Comparison of ENCODE assay signal across 19 cellular contexts in the genomic region with DNA sequence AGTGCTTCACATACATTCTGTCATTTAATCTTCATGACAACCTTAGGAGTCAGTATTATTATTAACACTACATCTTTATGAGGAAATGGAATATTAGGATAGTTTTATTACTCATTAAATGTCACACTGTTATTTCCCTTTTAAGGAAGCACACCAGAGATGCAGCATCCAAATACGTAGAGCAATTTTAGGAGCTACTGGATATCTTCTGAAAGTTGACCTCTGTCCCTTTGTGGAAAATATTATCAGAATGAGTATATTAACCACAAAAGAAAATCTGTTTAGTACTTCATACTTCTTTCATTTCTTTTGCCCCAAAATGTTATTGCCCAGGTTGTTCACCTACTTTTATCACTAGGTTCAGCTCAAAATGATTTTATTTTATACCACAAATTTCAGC.
DNase-seq lines count a peak whose midpoint lies in the region; ATAC-seq and TF ChIP-seq lines count a peak whose summit lies in the region.
"Had no signal": no experiment of that assay in that cellular context is flagged by ENCODE, and none has a peak within 500 bp of the region (broad histone marks: within the 10 kb centered on the region; RNA-seq: fewer than 3 reads in every experiment).

No MANE protein-coding gene starts in this region.

- intact Hi-C loops in IMR-90 (cut with micrococcal nuclease) (no loop called here), esophagus muscularis mucosa (cut with DNase I) (no loop called here)

- no peaks in the 10 kb centered on the region for H3K79me1 ChIP-seq in IMR-90 (ENCODE audit: low read depth in 1 of 2, low read length in 2 of 2)

- H3K27ac ChIP-seq in IMR-90 (ENCODE audit: insufficient read depth, low read length) (no peak overlapping the region), foreskin keratinocyte (peak overlapping the region; percentile 58), esophagus muscularis mucosa (replicated peaks in 1 of 4) (no peak overlapping the region)
- H3K27ac ChIP-seq: BLaER1, HL-60 had no signal

- no peak overlapping the region for H3K23ac ChIP-seq in IMR-90 (ENCODE audit: low read depth, low read length)

- peak overlapping the region; percentile 76 for H2BK5ac ChIP-seq in IMR-90 (ENCODE audit: low read depth, low read length, poor library complexity, severe bottlenecking)

- peak overlapping the region; percentile 38; the same call in 1 of the 2 replicates for H3K14ac ChIP-seq in IMR-90 (replicated peaks; ENCODE audit: low read depth, low read length)

- H3K18ac ChIP-seq in IMR-90 (ENCODE audit: low read depth, low read length) = peak overlapping the region; percentile 33; the same call in 1 of the 2 replicates

- H3K27me3 ChIP-seq in IMR-90 (ENCODE audit: control insufficient read depth, insufficient read depth, low read length) = no peaks in the 10 kb centered on the region
- H3K27me3 ChIP-seq in foreskin keratinocyte = no peaks in the 10 kb centered on the region
- H3K27me3 ChIP-seq in esophagus muscularis mucosa = no peaks in the 10 kb centered on the region
- H3K27me3 ChIP-seq: BLaER1 had no signal

- peak; percentile 31 for DNase-seq in CD1c-positive myeloid dendritic cell (ENCODE audit: extremely low spot score)
- DNase-seq in ELR (ENCODE audit: low read depth) = peak; percentile 2
- peak; percentile 43 for DNase-seq in IMR-90
- no peak for DNase-seq in foreskin keratinocyte
- no peak for DNase-seq in esophagus muscularis mucosa (ENCODE audit: extremely low spot score)
- DNase-seq in stimulated activated naive B cell treated with anti-CD40 and anti-IgM and Interleukin-4, amounts not matched to agents 10 μg/mL and 1 μg/mL and 100 μg/mL, for 72 hours = no peak
- DNase-seq: 8988T; Calu3; CD8-positive, alpha-beta T cell; DMS79 treated with DMSO at 0.1 percent for 48 hours; GDM1; KBM-7 had no signal

- peak overlapping the region; percentile 63; the same call in 1 of the 2 replicates for H2BK120ac ChIP-seq in IMR-90 (ENCODE audit: low read depth, low read length)

- peaks cover 13% of the 10 kb centered on the region for H3K9me1 ChIP-seq in IMR-90 (ENCODE audit: insufficient read depth, low read length)

- no peaks in the 10 kb centered on the region for H4K20me1 ChIP-seq in IMR-90 (ENCODE audit: insufficient read depth, low read length)
- H4K20me1 ChIP-seq: BLaER1 had no signal

- H3K4ac ChIP-seq in IMR-90 (ENCODE audit: low read depth, low read length) = peak overlapping the region; percentile 39; the same call in 1 of the 2 replicates

- no peak overlapping the region for H2AK9ac ChIP-seq in IMR-90 (replicated peaks; ENCODE audit: low read depth, low read length, poor library complexity)

- peaks cover 26% of the 10 kb centered on the region for H3K4me1 ChIP-seq in IMR-90 (ENCODE audit: control insufficient read depth, insufficient read depth, low read length)
- no peaks in the 10 kb centered on the region for H3K4me1 ChIP-seq in foreskin keratinocyte
- H3K4me1 ChIP-seq in esophagus muscularis mucosa = no peaks in the 10 kb centered on the region
- H3K4me1 ChIP-seq: HAP-1 had no signal

- H2AFZ ChIP-seq in IMR-90 (replicated peaks; ENCODE audit: low read length, poor library complexity) = no peak overlapping the region

- H3K56ac ChIP-seq in IMR-90 (ENCODE audit: extremely low read depth, insufficient read depth, low read length) = no peak overlapping the region; the same call in 1 of the 2 replicates

- H3K36me3 ChIP-seq in IMR-90 (ENCODE audit: control insufficient read depth, insufficient read depth, low read length) (no peaks in the 10 kb centered on the region), esophagus muscularis mucosa (no peaks in the 10 kb centered on the region)
- H3K36me3 ChIP-seq: BLaER1, HAP-1 had no signal

- dilution Hi-C loops in IMR-90 (cut with HindIII; ENCODE audit: low sequenced_read_pairs, unreplicated experiment) = no loop called here

- TF ChIP-seq RAD21 in IMR-90 (IDR thresholded peaks at IDR 0.05; ENCODE audit: low read length) = no peak

- ATAC-seq in IMR-90 (ENCODE audit: low read depth) (no peak), foreskin keratinocyte (no peak), GM21786 (IDR thresholded peaks at IDR 0.05; ENCODE audit: unreplicated experiment) (no peak), GM18873 (IDR thresholded peaks at IDR 0.05; ENCODE audit: low FRiP score, unreplicated experiment) (no peak)
- ATAC-seq in stimulated activated naive B cell treated with anti-CD40 and anti-IgM and Interleukin-4, amounts not matched to agents 10 μg/mL and 1 μg/mL and 100 μg/mL, for 72 hours (replicated peaks) = no peak
- ATAC-seq: CD8-positive, alpha-beta T cell had no signal

- H2AK5ac ChIP-seq in IMR-90 (ENCODE audit: low read depth, low read length) = no peak overlapping the region

- CTCF ChIA-PET in IMR-90 (lab: Yijun Ruan, JAX) = no interaction called here

- no peak for TF ChIP-seq CTCF in IMR-90 (conservative IDR thresholded peaks at IDR 0.05; ENCODE audit: low read depth, low read length)
- TF ChIP-seq CTCF in foreskin keratinocyte (conservative IDR thresholded peaks at IDR 0.05) = no peak
- no peak for TF ChIP-seq CTCF in esophagus muscularis mucosa (IDR thresholded peaks at IDR 0.05)

- no peak for TF ChIP-seq EP300 in esophagus muscularis mucosa (IDR thresholded peaks at IDR 0.05)

- peak overlapping the region; percentile 48; the same call in 1 of the 2 replicates for H2BK20ac ChIP-seq in IMR-90 (ENCODE audit: low read depth, low read length)

- H3K9me3 ChIP-seq in IMR-90 (ENCODE audit: control insufficient read depth, insufficient read depth, low read length) (no peaks in the 10 kb centered on the region), esophagus muscularis mucosa (no peaks in the 10 kb centered on the region)
- H3K9me3 ChIP-seq: BLaER1 had no signal

- peak overlapping the region in 1 of 2 experiments; percentile 54; a peak in 2 of 4 replicates for H4K8ac ChIP-seq in IMR-90 (ENCODE audit: low read depth in 2 of 2, low read length in 2 of 2)

- H3K9me3 Mint-ChIP-seq in stimulated activated naive B cell treated with anti-CD40 and anti-IgM and Interleukin-4, amounts not matched to agents 10 μg/mL and 1 μg/mL and 100 μg/mL, for 72 hours = no peaks in the 10 kb centered on the region
- H3K9me3 Mint-ChIP-seq: CD8-positive, alpha-beta T cell; IgD-negative memory B cell had no signal

- H3K4me2 ChIP-seq in IMR-90 (ENCODE audit: low read depth, low read length) = no peak overlapping the region; the same call in 1 of the 2 replicates
- H3K4me2 ChIP-seq: BLaER1 had no signal

- no peak overlapping the region for H4K5ac ChIP-seq in IMR-90 (ENCODE audit: low read depth, low read length)

- no peaks in the 10 kb centered on the region for H3K36me3 Mint-ChIP-seq in stimulated activated naive B cell treated with anti-CD40 and anti-IgM and Interleukin-4, amounts not matched to agents 10 μg/mL and 1 μg/mL and 100 μg/mL, for 72 hours
- H3K36me3 Mint-ChIP-seq: CD14-positive monocyte; CD8-positive, alpha-beta T cell; IgD-negative memory B cell had no signal

- no peak overlapping the region for H3K9ac ChIP-seq in IMR-90 (ENCODE audit: low read depth, low read length)
- H3K9ac ChIP-seq: BLaER1 had no signal

- no peak overlapping the region for H3K27ac Mint-ChIP-seq in stimulated activated naive B cell treated with anti-CD40 and anti-IgM and Interleukin-4, amounts not matched to agents 10 μg/mL and 1 μg/mL and 100 μg/mL, for 72 hours
- H3K27ac Mint-ChIP-seq: CD8-positive, alpha-beta T cell; IgD-negative memory B cell had no signal

- POLR2A ChIA-PET in IMR-90 (lab: Charles Lee; ENCODE audit: unreplicated experiment) = no interaction called here

- no CpG with 5 or more reads among the region's 1 CpG for WGBS in IMR-90 (ENCODE audit: extremely low coverage in 2 of 2, insufficient read length in 1 of 2), 2 experiments
- WGBS in esophagus muscularis mucosa = 63% methylated on average over 1 of the region's 1 CpG

- BruUV-seq in IMR-90 (replicated peaks; lab: Mats Ljungman, UMichigan) = no TSS peak

- peaks cover 2 to 10% of the 10 kb centered on the region in 2 donors for H3K4me1 Mint-ChIP-seq in stimulated activated naive B cell treated with anti-CD40 and anti-IgM and Interleukin-4, amounts not matched to agents 10 μg/mL and 1 μg/mL and 100 μg/mL, for 72 hours
- H3K4me1 Mint-ChIP-seq: IgD-negative memory B cell had no signal

- in situ Hi-C loops in IMR-90 (cut with MboI; ENCODE audit: low sequenced_read_pairs) = no loop called here

- no peak overlapping the region for H4K91ac ChIP-seq in IMR-90 (ENCODE audit: insufficient read depth, low read depth, low read length)

- no peak for TF ChIP-seq POLR2A in IMR-90 (IDR thresholded peaks at IDR 0.05; ENCODE audit: low read depth, low read length)
- no peak for TF ChIP-seq POLR2A in esophagus muscularis mucosa (IDR thresholded peaks at IDR 0.05; ENCODE audit: low read depth)

- H2BK15ac ChIP-seq in IMR-90 (ENCODE audit: low read depth, low read length) = peak overlapping the region; percentile 74; the same call in 1 of the 3 replicates

- H3K4me3 Mint-ChIP-seq in stimulated activated naive B cell treated with anti-CD40 and anti-IgM and Interleukin-4, amounts not matched to agents 10 μg/mL and 1 μg/mL and 100 μg/mL, for 72 hours = no peak overlapping the region
- H3K4me3 Mint-ChIP-seq: CD14-positive monocyte; CD8-positive, alpha-beta T cell; IgD-negative memory B cell had no signal

- no peak overlapping the region for H3K4me3 ChIP-seq in IMR-90 (ENCODE audit: insufficient read depth, low read depth, low read length)
- no peak overlapping the region for H3K4me3 ChIP-seq in esophagus muscularis mucosa
- H3K4me3 ChIP-seq: BLaER1, HAP-1 had no signal

- no peaks in the 10 kb centered on the region for H3K27me3 Mint-ChIP-seq in stimulated activated naive B cell treated with anti-CD40 and anti-IgM and Interleukin-4, amounts not matched to agents 10 μg/mL and 1 μg/mL and 100 μg/mL, for 72 hours

TF ChIP-seq in IMR-90, 13 proteins besides CTCF, POLR2A, EP300 and RAD21:
- TF ChIP-seq, protein P1, sequence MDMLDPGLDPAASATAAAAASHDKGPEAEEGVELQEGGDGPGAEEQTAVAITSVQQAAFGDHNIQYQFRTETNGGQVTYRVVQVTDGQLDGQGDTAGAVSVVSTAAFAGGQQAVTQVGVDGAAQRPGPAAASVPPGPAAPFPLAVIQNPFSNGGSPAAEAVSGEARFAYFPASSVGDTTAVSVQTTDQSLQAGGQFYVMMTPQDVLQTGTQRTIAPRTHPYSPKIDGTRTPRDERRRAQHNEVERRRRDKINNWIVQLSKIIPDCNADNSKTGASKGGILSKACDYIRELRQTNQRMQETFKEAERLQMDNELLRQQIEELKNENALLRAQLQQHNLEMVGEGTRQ (IDR thresholded peaks at IDR 0.05; ENCODE audit: low read depth, low read length) = no peak
- TF ChIP-seq CHD1 (IDR thresholded peaks at IDR 0.05; ENCODE audit: low read depth, low read length) = no peak
- no peak for TF ChIP-seq CEBPB (IDR thresholded peaks at IDR 0.05; ENCODE audit: low read depth, low read length)

Comparison
In these comparisons a context has a peak if more than half of its experiments do, and no peak if none do; other contexts are left out.
1. DNase-seq: peak in CD1c-positive myeloid dendritic cell (single experiment), ELR (single experiment) and IMR-90 (single experiment); none in foreskin keratinocyte (0 of 2), esophagus muscularis mucosa (single experiment) and stimulated activated naive B cell treated with anti-CD40 and anti-IgM and Interleukin-4, amounts not matched to agents 10 μg/mL and 1 μg/mL and 100 μg/mL, for 72 hours (single experiment).